20 cellular contexts compared by ENCODE assay signal in the genomic region with DNA sequence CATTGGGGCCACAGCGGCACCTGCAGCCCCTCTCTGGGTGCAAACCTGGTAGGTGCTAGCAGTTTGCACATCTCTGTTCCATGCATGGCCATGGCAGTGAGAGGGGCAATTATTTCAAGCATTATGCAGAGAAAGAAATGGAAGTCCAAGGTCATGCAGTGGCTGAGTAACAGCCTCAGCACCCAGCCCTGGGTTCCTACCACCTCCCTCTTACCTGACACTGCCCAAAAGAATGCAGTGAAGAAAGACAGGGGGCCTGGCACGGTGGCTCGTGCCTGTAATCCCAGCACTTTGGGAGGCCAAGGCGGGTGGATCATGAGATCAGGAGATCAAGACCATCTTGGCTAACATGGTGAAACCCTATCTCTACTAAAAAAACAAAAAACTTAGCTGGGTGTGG. TPM values are rescaled to one million over a fixed set of nuclear protein-coding genes. Genes with fewer than 3 reads are reported as not detected.
DNase-seq lines count a peak whose midpoint lies in the region; ATAC-seq and TF ChIP-seq lines count a peak whose summit lies in the region.
"Had no signal": no experiment of that assay in that cellular context is flagged by ENCODE, and none has a peak within 500 bp of the region (broad histone marks: within the 10 kb centered on the region; RNA-seq: fewer than 3 reads in every experiment).

No MANE protein-coding gene starts in this region.

- H3K9me3 ChIP-seq in mesenchymal stem cell (ENCODE audit: control insufficient read depth, low read length) = no peaks in the 10 kb centered on the region

- H3K4me1 Mint-ChIP-seq in activated naive CD8-positive, alpha-beta T cell treated with anti-CD3 and anti-CD28 coated beads, Interleukin-2, amount 10 ng/mL, durations not matched to agents 7 days and 5 days = peaks cover 27% of the 10 kb centered on the region
- peaks cover 21% of the 10 kb centered on the region for H3K4me1 Mint-ChIP-seq in activated naive CD8-positive, alpha-beta T cell treated with anti-CD3 and anti-CD28 coated beads for 36 hours

- no peaks in the 10 kb centered on the region for H3K27me3 Mint-ChIP-seq in activated naive CD8-positive, alpha-beta T cell treated with anti-CD3 and anti-CD28 coated beads, Interleukin-2, amount 10 ng/mL, durations not matched to agents 7 days and 5 days
- H3K27me3 Mint-ChIP-seq in activated naive CD8-positive, alpha-beta T cell treated with anti-CD3 and anti-CD28 coated beads for 36 hours = no peaks in the 10 kb centered on the region
- H3K27me3 Mint-ChIP-seq: CD4-positive, CD25-positive, alpha-beta regulatory T cell had no signal

- peak overlapping the region; percentile 61 for H4K91ac ChIP-seq in mesenchymal stem cell (ENCODE audit: low read length)

- H2BK5ac ChIP-seq in mesenchymal stem cell (ENCODE audit: low read depth, low read length, poor library complexity, severe bottlenecking) = no peak overlapping the region

- H4K20me1 ChIP-seq in KMS-11 (ENCODE audit: insufficient read depth) = no peaks in the 10 kb centered on the region

- H3K27ac ChIP-seq in KMS-11 (peak overlapping the region; percentile 57; the same call in 1 of the 2 replicates), mesenchymal stem cell (ENCODE audit: low read length, poor library complexity, severe bottlenecking) (no peak overlapping the region)
- H3K27ac ChIP-seq: SK-N-MC had no signal

- peaks cover 62% of the 10 kb centered on the region for H3K4me1 ChIP-seq in KMS-11 (ENCODE audit: low read depth, poor library complexity, severe bottlenecking)
- H3K4me1 ChIP-seq in mesenchymal stem cell (ENCODE audit: control insufficient read depth, insufficient read depth, low read depth, low read length) = peaks cover 16% of the 10 kb centered on the region

- H2BK12ac ChIP-seq in mesenchymal stem cell (ENCODE audit: low read length in 2 of 2) = peak overlapping the region; percentile 0 to 23

- peak overlapping the region; percentile 41 for H3K27ac Mint-ChIP-seq in activated naive CD8-positive, alpha-beta T cell treated with anti-CD3 and anti-CD28 coated beads, Interleukin-2, amount 10 ng/mL, durations not matched to agents 7 days and 5 days
- H3K27ac Mint-ChIP-seq in activated naive CD8-positive, alpha-beta T cell treated with anti-CD3 and anti-CD28 coated beads for 36 hours = no peak overlapping the region
- H3K27ac Mint-ChIP-seq: CD4-positive, CD25-positive, alpha-beta regulatory T cell had no signal

- no peaks in the 10 kb centered on the region for H3K79me2 ChIP-seq in KMS-11 (ENCODE audit: insufficient read depth, low read depth)

- WGBS in mesenchymal stem cell = 80% methylated on average over 2 of the region's 4 CpGs

- no peak overlapping the region for H2AK5ac ChIP-seq in mesenchymal stem cell (ENCODE audit: low read length, severe bottlenecking)

- H3K9ac ChIP-seq in KMS-11 (no peak overlapping the region), mesenchymal stem cell (ENCODE audit: low read length) (no peak overlapping the region)

- H3K4me2 ChIP-seq in KMS-11 = peak overlapping the region; percentile 41
- H3K4me2 ChIP-seq in mesenchymal stem cell (ENCODE audit: low read length, poor library complexity, severe bottlenecking) = no peak overlapping the region

- no peak overlapping the region for H2BK120ac ChIP-seq in mesenchymal stem cell (ENCODE audit: low read depth, low read length)

- H3K36me3 ChIP-seq in KMS-11 (ENCODE audit: insufficient read depth) (no peaks in the 10 kb centered on the region), mesenchymal stem cell (ENCODE audit: control insufficient read depth in 1 of 2, insufficient read depth in 2 of 2, low read depth in 1 of 2, low read length in 2 of 2) (no peaks in the 10 kb centered on the region)

- H4K8ac ChIP-seq in mesenchymal stem cell (ENCODE audit: low read length) = no peak overlapping the region

- H3K23ac ChIP-seq in mesenchymal stem cell (ENCODE audit: low read length in 2 of 2) = no peak overlapping the region

- peaks cover 2% of the 10 kb centered on the region for H3K36me3 Mint-ChIP-seq in activated naive CD8-positive, alpha-beta T cell treated with anti-CD3 and anti-CD28 coated beads, Interleukin-2, amount 10 ng/mL, durations not matched to agents 7 days and 5 days
- H3K36me3 Mint-ChIP-seq in activated naive CD8-positive, alpha-beta T cell treated with anti-CD3 and anti-CD28 coated beads for 36 hours = no peaks in the 10 kb centered on the region
- H3K36me3 Mint-ChIP-seq: CD4-positive, CD25-positive, alpha-beta regulatory T cell had no signal

- H3K4me3 Mint-ChIP-seq in activated naive CD8-positive, alpha-beta T cell treated with anti-CD3 and anti-CD28 coated beads, Interleukin-2, amount 10 ng/mL, durations not matched to agents 7 days and 5 days = no peak overlapping the region
- no peak overlapping the region for H3K4me3 Mint-ChIP-seq in activated naive CD8-positive, alpha-beta T cell treated with anti-CD3 and anti-CD28 coated beads for 36 hours

- no peak for DNase-seq in activated naive CD8-positive, alpha-beta T cell treated with anti-CD3 and anti-CD28 coated beads, Interleukin-2, amount 10 ng/mL, durations not matched to agents 7 days and 5 days
- no peak for DNase-seq in activated naive CD8-positive, alpha-beta T cell treated with anti-CD3 and anti-CD28 coated beads for 36 hours
- DNase-seq in mesenchymal stem cell (no peak), NCI-H2107 treated with DMSO at 0.1 percent for 48 hours (lab: John Stamatoyannopoulos, UW; ENCODE audit: unreplicated experiment) (no peak)
- DNase-seq: CD4-positive, CD25-positive, alpha-beta regulatory T cell; EL; GF-D8; MM.1S; NCI-H1048; NCI-H1436; NCI-H187 treated with DMSO at 0.1 percent for 48 hours; NCI-H345; NCI-H526; OCI-M1; SHP77; SW 1271 had no signal

- H3K27me3 ChIP-seq in KMS-11 (ENCODE audit: insufficient read depth, low read depth) (no peaks in the 10 kb centered on the region), mesenchymal stem cell (ENCODE audit: control insufficient read depth in 1 of 2, insufficient read depth in 1 of 2, low read length in 2 of 2) (no peaks in the 10 kb centered on the region)

- no peak overlapping the region for H2AFZ ChIP-seq in KMS-11 (ENCODE audit: low read depth)
- no peak overlapping the region for H2AFZ ChIP-seq in mesenchymal stem cell (ENCODE audit: low read depth, low read length)

- POLR2A ChIA-PET in activated naive CD8-positive, alpha-beta T cell treated with anti-CD3 and anti-CD28 coated beads, Interleukin-2, amount 10 ng/mL, durations not matched to agents 7 days and 5 days (lab: Charles Lee) = interaction anchor here (1.0 to 1.5 kb wide), 2 partner anchors 22 to 35 kb away, joined by 3 read pairs; no protein-coding TSS in a partner anchor

- no peak for ATAC-seq in activated naive CD8-positive, alpha-beta T cell treated with anti-CD3 and anti-CD28 coated beads, Interleukin-2, amount 10 ng/mL, durations not matched to agents 7 days and 5 days (ENCODE audit: low read depth)
- no peak for ATAC-seq in GM18909 (IDR thresholded peaks at IDR 0.05; ENCODE audit: poor library complexity, unreplicated experiment)
- no peak for ATAC-seq in HG02759 (IDR thresholded peaks at IDR 0.05; ENCODE audit: unreplicated experiment)

- H2BK15ac ChIP-seq in mesenchymal stem cell (ENCODE audit: low read depth, poor library complexity, severe bottlenecking) = no peak overlapping the region

- no peaks in the 10 kb centered on the region for H3K79me1 ChIP-seq in mesenchymal stem cell (replicated peaks; ENCODE audit: low read length, poor library complexity, severe bottlenecking)

- H3K4me3 ChIP-seq in KMS-11 (IDR thresholded peaks at IDR 0.05; ENCODE audit: insufficient read depth, low read depth, low read length) (no peak overlapping the region), mesenchymal stem cell (ENCODE audit: insufficient read depth in 1 of 2, low read depth in 1 of 2, low read length in 2 of 2) (no peak overlapping the region)
- H3K4me3 ChIP-seq: SK-N-MC had no signal

- peaks cover 2% of the 10 kb centered on the region for H3K9me3 Mint-ChIP-seq in activated naive CD8-positive, alpha-beta T cell treated with anti-CD3 and anti-CD28 coated beads, Interleukin-2, amount 10 ng/mL, durations not matched to agents 7 days and 5 days
- no peaks in the 10 kb centered on the region for H3K9me3 Mint-ChIP-seq in activated naive CD8-positive, alpha-beta T cell treated with anti-CD3 and anti-CD28 coated beads for 36 hours
- H3K9me3 Mint-ChIP-seq: CD4-positive, CD25-positive, alpha-beta regulatory T cell had no signal

- peak overlapping the region; percentile 37 to 64 for H3K18ac ChIP-seq in mesenchymal stem cell (ENCODE audit: low read depth in 1 of 2, low read length in 2 of 2)

- no peak for TF ChIP-seq CTCF in KMS-11 (conservative IDR thresholded peaks at IDR 0.05; ENCODE audit: low read depth, low read length)

- H3K4ac ChIP-seq in mesenchymal stem cell (ENCODE audit: low read depth in 1 of 2, low read length in 2 of 2) = no peak overlapping the region

- H3K14ac ChIP-seq in mesenchymal stem cell (ENCODE audit: low read length in 2 of 2) = no peak overlapping the region

RNA-seq across cellular contexts. Expression of a gene that starts 4.9 kb away (rescaled TPM):
- total RNA-seq in activated naive CD8-positive, alpha-beta T cell treated with anti-CD3 and anti-CD28 coated beads, Interleukin-2, amount 10 ng/mL, durations not matched to agents 7 days and 5 days = 10 to 100 TPM; 49.5 to 51.1 TPM
- 1 to 10 TPM; 3.1 to 3.2 TPM for total RNA-seq in activated naive CD8-positive, alpha-beta T cell treated with anti-CD3 and anti-CD28 coated beads for 36 hours
- polyA plus RNA-seq in mesenchymal stem cell (2013, experiment 1 of 2) = 20.2 TPM
- 20.4 TPM for polyA plus RNA-seq in mesenchymal stem cell (2013, experiment 2 of 2)

RNA-seq across cellular contexts. Expression of a gene that starts 43.9 kb away (rescaled TPM):
- 100 to 1,000 TPM; 152 to 154 TPM for total RNA-seq in activated naive CD8-positive, alpha-beta T cell treated with anti-CD3 and anti-CD28 coated beads, Interleukin-2, amount 10 ng/mL, durations not matched to agents 7 days and 5 days
- 100 to 1,000 TPM; 315 to 319 TPM for total RNA-seq in activated naive CD8-positive, alpha-beta T cell treated with anti-CD3 and anti-CD28 coated beads for 36 hours
- polyA plus RNA-seq in mesenchymal stem cell (2013, experiment 1 of 2) = 81.4 TPM
- polyA plus RNA-seq in mesenchymal stem cell (2013, experiment 2 of 2) = 76.2 TPM

Comparison
In these comparisons a context has a peak if more than half of its experiments do, and no peak if none do; other contexts are left out.
1. RNA of a gene that starts 4.9 kb away (total RNA-seq): 49.5 to 51.1 TPM in activated naive CD8-positive, alpha-beta T cell treated with anti-CD3 and anti-CD28 coated beads, Interleukin-2, amount 10 ng/mL, durations not matched to agents 7 days and 5 days; 3.1 to 3.2 TPM in activated naive CD8-positive, alpha-beta T cell treated with anti-CD3 and anti-CD28 coated beads for 36 hours; every median in the first group is over 10 times any median in the second.